1 cellular context compared by ENCODE assay signal in the genomic region with DNA sequence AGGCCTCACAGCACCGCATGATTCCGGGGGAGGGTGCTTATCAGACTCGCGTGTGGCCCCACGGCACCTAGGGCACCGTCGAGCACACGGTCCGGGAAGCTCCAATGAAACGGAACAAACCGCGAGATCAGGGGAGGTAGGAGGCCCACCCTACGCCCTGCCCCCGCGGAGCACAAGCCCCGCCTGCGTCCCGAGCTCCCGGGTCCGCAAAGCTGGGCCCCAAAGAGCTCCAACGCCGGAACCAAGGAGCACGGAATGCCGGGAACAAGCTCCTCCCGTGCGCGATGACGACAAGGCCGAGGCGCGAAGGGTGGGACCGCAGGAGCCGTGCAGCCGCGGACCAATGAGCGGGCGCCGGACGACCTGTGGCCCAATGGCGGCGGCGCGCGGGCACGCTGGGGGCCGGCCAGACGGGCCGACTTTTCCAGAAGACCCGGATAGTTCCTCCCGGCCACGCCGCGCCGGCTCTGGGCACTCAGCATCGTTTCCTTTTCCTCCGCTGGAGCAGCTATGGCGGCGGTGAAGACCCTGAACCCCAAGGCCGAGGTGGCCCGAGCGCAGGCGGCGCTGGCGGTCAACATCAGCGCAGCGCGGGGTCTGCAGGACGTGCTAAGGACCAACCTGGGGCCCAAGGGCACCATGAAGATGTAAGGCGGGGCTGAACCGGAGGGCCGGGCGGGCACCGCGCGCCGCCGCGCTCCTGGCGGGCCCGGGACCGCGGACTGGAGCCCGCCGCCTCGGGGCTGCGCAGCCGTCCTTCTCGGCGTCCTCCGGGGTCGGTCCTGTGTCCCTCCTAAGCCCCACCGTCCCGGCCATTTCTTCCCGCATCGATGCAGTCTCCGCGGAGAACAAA.
TF ChIP-seq lines count a peak whose summit lies in the region.

A gene with protein sequence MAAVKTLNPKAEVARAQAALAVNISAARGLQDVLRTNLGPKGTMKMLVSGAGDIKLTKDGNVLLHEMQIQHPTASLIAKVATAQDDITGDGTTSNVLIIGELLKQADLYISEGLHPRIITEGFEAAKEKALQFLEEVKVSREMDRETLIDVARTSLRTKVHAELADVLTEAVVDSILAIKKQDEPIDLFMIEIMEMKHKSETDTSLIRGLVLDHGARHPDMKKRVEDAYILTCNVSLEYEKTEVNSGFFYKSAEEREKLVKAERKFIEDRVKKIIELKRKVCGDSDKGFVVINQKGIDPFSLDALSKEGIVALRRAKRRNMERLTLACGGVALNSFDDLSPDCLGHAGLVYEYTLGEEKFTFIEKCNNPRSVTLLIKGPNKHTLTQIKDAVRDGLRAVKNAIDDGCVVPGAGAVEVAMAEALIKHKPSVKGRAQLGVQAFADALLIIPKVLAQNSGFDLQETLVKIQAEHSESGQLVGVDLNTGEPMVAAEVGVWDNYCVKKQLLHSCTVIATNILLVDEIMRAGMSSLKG (plus strand): TSS at position 427 of the 853 bp plus-strand sequence. CDS start 84 bp downstream, at position 511.
A gene (minus strand): TSS at position 106 of the 853 bp plus-strand sequence. CDS start 30,232 bp downstream, outside the sequence.

TF ChIP-seq in SK-N-SH, 30 proteins besides CTCF, POLR2A, EP300 and RAD21 (continued from another document):
- TF ChIP-seq, protein P1, sequence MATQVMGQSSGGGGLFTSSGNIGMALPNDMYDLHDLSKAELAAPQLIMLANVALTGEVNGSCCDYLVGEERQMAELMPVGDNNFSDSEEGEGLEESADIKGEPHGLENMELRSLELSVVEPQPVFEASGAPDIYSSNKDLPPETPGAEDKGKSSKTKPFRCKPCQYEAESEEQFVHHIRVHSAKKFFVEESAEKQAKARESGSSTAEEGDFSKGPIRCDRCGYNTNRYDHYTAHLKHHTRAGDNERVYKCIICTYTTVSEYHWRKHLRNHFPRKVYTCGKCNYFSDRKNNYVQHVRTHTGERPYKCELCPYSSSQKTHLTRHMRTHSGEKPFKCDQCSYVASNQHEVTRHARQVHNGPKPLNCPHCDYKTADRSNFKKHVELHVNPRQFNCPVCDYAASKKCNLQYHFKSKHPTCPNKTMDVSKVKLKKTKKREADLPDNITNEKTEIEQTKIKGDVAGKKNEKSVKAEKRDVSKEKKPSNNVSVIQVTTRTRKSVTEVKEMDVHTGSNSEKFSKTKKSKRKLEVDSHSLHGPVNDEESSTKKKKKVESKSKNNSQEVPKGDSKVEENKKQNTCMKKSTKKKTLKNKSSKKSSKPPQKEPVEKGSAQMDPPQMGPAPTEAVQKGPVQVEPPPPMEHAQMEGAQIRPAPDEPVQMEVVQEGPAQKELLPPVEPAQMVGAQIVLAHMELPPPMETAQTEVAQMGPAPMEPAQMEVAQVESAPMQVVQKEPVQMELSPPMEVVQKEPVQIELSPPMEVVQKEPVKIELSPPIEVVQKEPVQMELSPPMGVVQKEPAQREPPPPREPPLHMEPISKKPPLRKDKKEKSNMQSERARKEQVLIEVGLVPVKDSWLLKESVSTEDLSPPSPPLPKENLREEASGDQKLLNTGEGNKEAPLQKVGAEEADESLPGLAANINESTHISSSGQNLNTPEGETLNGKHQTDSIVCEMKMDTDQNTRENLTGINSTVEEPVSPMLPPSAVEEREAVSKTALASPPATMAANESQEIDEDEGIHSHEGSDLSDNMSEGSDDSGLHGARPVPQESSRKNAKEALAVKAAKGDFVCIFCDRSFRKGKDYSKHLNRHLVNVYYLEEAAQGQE (IDR thresholded peaks at IDR 0.05; ENCODE audit: low read depth, low read length) = peak; percentile 73
- TF ChIP-seq TAF1 (IDR thresholded peaks at IDR 0.05; ENCODE audit: borderline replicate concordance, low read depth, low read length) (peak; percentile 77; the same call in 1 of the 2 replicates), SMC3 (IDR thresholded peaks at IDR 0.05; ENCODE audit: low read depth, low read length) (no peak), MXI1 (IDR thresholded peaks at IDR 0.05; ENCODE audit: low read depth, low read length) (peak; percentile 97), JUND (IDR thresholded peaks at IDR 0.05) (no peak), POLR2AphosphoS5 (IDR thresholded peaks at IDR 0.05; ENCODE audit: low read depth, low read length) (peak; percentile 92), RCOR1 (IDR thresholded peaks at IDR 0.05; ENCODE audit: low read length) (no peak), NFIC (IDR thresholded peaks at IDR 0.05; ENCODE audit: borderline replicate concordance) (no peak), RFX5 (IDR thresholded peaks at IDR 0.05; ENCODE audit: low read length) (peak; percentile 85), MEF2A (IDR thresholded peaks at IDR 0.05; ENCODE audit: borderline replicate concordance, low read depth) (no peak; the same call in 1 of the 2 replicates), CHD2 (IDR thresholded peaks at IDR 0.05; ENCODE audit: low read length, partially characterized antibody) (peak; percentile 98), ELF1 (IDR thresholded peaks at IDR 0.05) (peak; percentile 80), TCF12 (IDR thresholded peaks at IDR 0.05) (peak; percentile 29; the same call in 1 of the 2 replicates)
- TF ChIP-seq, protein P2, sequence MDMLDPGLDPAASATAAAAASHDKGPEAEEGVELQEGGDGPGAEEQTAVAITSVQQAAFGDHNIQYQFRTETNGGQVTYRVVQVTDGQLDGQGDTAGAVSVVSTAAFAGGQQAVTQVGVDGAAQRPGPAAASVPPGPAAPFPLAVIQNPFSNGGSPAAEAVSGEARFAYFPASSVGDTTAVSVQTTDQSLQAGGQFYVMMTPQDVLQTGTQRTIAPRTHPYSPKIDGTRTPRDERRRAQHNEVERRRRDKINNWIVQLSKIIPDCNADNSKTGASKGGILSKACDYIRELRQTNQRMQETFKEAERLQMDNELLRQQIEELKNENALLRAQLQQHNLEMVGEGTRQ (IDR thresholded peaks at IDR 0.05; ENCODE audit: borderline replicate concordance, low read depth, low read length) = no peak
- TF ChIP-seq, protein P3, sequence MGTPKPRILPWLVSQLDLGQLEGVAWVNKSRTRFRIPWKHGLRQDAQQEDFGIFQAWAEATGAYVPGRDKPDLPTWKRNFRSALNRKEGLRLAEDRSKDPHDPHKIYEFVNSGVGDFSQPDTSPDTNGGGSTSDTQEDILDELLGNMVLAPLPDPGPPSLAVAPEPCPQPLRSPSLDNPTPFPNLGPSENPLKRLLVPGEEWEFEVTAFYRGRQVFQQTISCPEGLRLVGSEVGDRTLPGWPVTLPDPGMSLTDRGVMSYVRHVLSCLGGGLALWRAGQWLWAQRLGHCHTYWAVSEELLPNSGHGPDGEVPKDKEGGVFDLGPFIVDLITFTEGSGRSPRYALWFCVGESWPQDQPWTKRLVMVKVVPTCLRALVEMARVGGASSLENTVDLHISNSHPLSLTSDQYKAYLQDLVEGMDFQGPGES (IDR thresholded peaks at IDR 0.05; ENCODE audit: low read depth, low read length) = no peak; the same call in 1 of the 2 replicates
